1 cellular context compared by ENCODE assay signal in the genomic region with DNA sequence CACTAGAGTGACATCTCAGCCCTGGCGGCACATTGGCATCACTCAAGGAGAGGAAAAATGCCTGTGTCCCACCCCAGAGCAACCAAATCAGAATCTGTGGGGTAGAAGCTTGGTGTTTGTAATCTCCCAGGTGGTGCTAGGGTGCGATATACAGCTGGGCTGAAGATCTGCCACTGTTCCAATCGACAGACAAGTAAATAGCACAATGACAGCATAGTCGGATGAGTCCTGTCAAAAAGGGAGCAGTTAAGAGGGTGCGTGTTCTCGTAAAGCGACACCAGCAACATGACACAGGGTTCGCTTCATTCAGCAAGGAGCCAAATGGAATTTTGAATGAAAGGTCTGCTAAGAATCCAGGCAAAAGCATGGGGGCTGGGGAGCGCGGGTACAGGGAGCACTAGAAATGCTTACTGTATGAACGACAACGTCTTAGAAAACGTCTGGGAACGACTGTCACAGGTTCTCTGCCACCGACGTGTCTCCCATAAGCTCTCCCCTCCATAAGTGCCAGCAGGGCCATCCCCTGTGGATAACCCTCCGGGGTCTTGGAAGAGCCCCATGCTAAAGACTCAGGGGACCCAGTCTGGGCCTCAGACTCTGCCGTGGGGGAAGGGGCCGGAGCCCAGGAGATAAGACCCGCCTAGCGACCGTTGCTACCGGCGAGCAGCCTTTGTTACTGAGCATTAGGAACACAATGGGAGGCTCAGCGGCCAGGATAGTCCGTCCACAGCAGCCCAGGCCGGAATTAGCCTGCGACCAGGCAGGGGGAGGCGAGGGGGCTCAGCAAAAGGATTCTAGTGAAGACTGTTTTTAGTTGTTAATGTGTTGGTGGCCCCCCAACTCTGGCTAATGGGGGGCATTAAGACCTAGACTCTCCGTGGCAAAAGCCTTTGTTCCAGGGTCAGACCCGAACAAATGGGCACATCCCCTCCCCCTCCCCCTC.
TF ChIP-seq lines count a peak whose summit lies in the region.

No MANE protein-coding gene starts in this region.

TF ChIP-seq in WTC11, 78 proteins besides CTCF, POLR2A, EP300 and RAD21 (continued from another document):
- TF ChIP-seq MAX (CRISPR knock-in tag; IDR thresholded peaks at IDR 0.05), result no peak
- no peak for TF ChIP-seq ATF1 (CRISPR knock-in tag; IDR thresholded peaks at IDR 0.05)
- peak; percentile 29; the same call in 1 of the 2 replicates for TF ChIP-seq AR (CRISPR knock-in tag; IDR thresholded peaks at IDR 0.05)
- TF ChIP-seq, protein P1, sequence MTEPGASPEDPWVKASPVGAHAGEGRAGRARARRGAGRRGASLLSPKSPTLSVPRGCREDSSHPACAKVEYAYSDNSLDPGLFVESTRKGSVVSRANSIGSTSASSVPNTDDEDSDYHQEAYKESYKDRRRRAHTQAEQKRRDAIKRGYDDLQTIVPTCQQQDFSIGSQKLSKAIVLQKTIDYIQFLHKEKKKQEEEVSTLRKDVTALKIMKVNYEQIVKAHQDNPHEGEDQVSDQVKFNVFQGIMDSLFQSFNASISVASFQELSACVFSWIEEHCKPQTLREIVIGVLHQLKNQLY (CRISPR knock-in tag; IDR thresholded peaks at IDR 0.05), result no peak
- TF ChIP-seq CBFB (CRISPR knock-in tag; IDR thresholded peaks at IDR 0.05; ENCODE audit: low read depth), result no peak
- TF ChIP-seq ZNF121 (CRISPR knock-in tag; IDR thresholded peaks at IDR 0.05), result no peak
- TF ChIP-seq PRRX2 (CRISPR knock-in tag; IDR thresholded peaks at IDR 0.05), result no peak
- TF ChIP-seq ZNF232 (CRISPR knock-in tag; IDR thresholded peaks at IDR 0.05), result 0 out of 2 replicates have a peak, but pooled peaks have one; percentile 28
- TF ChIP-seq TCF7 (CRISPR knock-in tag; IDR thresholded peaks at IDR 0.05; ENCODE audit: low read depth), result no peak
- TF ChIP-seq ZMAT4 (CRISPR knock-in tag; IDR thresholded peaks at IDR 0.05), result no peak
- no peak for TF ChIP-seq JUN (CRISPR knock-in tag; IDR thresholded peaks at IDR 0.05)
- TF ChIP-seq ZBTB21 (CRISPR knock-in tag; IDR thresholded peaks at IDR 0.05; ENCODE audit: borderline replicate concordance), result 0 out of 2 replicates have a peak, but pooled peaks have one; percentile 22
- TF ChIP-seq ETV6 (CRISPR knock-in tag; IDR thresholded peaks at IDR 0.05), result peak; percentile 72; the same call in 1 of the 2 replicates
- TF ChIP-seq GTF2I (CRISPR knock-in tag; conservative IDR thresholded peaks at IDR 0.05), result no peak
- no peak for TF ChIP-seq ZNF416 (CRISPR knock-in tag; IDR thresholded peaks at IDR 0.05)
- TF ChIP-seq RELA (CRISPR knock-in tag; IDR thresholded peaks at IDR 0.05; ENCODE audit: borderline replicate concordance), result no peak
- peak; percentile 46; the same call in 1 of the 2 replicates for TF ChIP-seq ZNF423 (CRISPR knock-in tag; IDR thresholded peaks at IDR 0.05)
TF ChIP-seq in WTC11: peak in this region for 7.
